25 cellular contexts compared by ENCODE assay signal in genomic region chr18:29811519-29811918, GRCh38.
"Had no signal": no experiment of that assay in that cellular context is flagged by ENCODE, and none has a peak within 500 bp of the region (broad histone marks: within the 10 kb centered on the region; RNA-seq: fewer than 3 reads in every experiment).

No MANE protein-coding gene starts in this region.

- H3K36me3 ChIP-seq: left ventricle myocardium inferior, neural progenitor cell, pancreas, right lobe of liver, tibial nerve, vagina had no signal

- ATAC-seq: natural killer cell; pancreas; psoas muscle; stimulated activated memory B cell treated with anti-CD40 and anti-IgM and Interleukin-4, amounts not matched to agents 10 μg/mL and 1 μg/mL and 100 μg/mL, for 72 hours; stimulated activated naive CD8-positive, alpha-beta T cell treated with anti-CD3 and anti-CD28 coated beads, Interleukin-15, amount 100 ng/mL, for 72 hours had no signal

- H3K9me3 Mint-ChIP-seq: nephron progenitor cell, type B pancreatic cell had no signal

- DNase-seq: hippocampal formation; immature natural killer cell; left ventricle myocardium inferior; mesendoderm; naive B cell; natural killer cell; nephron progenitor cell; psoas muscle; right lobe of liver; stimulated activated CD4-positive, alpha-beta T cell treated with anti-CD3 and anti-CD28 coated beads, Interleukin-1b, Interleukin-23, amount 100 ng/mL, for 48 hours; stimulated activated CD4-positive, alpha-beta T cell treated with anti-CD3 and anti-CD28 coated beads, Interleukin-2, amount 100 ng/mL, for 48 hours; stimulated activated CD4-positive, alpha-beta T cell treated with anti-CD3 and anti-CD28 coated beads, Interleukin-4, amount 100 ng/mL, for 4 hours; stimulated activated CD8-positive, alpha-beta memory T cell treated with anti-CD3 and anti-CD28 coated beads, Interleukin-4, amount 100 ng/mL, for 48 hours; stimulated activated naive CD4-positive, alpha-beta T cell treated with Interleukin-2 at 50 U/mL for 16 hours; stimulated activated naive CD8-positive, alpha-beta T cell treated with anti-CD3 and anti-CD28 coated beads, Interleukin-15, amount 100 ng/mL, for 72 hours; substantia nigra had no signal

- H3K9me3 ChIP-seq: pancreas, psoas muscle, right lobe of liver, vagina had no signal

- H3K9ac ChIP-seq: neural progenitor cell had no signal

- H3K36me3 Mint-ChIP-seq: immature natural killer cell; mesothelial cell of epicardium; naive B cell; neural progenitor cell; stimulated activated memory B cell treated with anti-CD40 and anti-IgM and Interleukin-4, amounts not matched to agents 10 μg/mL and 1 μg/mL and 100 μg/mL, for 72 hours; type B pancreatic cell had no signal

- H3K27me3 ChIP-seq: neural progenitor cell, pancreas, right lobe of liver, tibial nerve, vagina had no signal

- H3K4me3 Mint-ChIP-seq: immature natural killer cell; mesothelial cell of epicardium; naive B cell; natural killer cell; nephron progenitor cell; neural progenitor cell; stimulated activated memory B cell treated with anti-CD40 and anti-IgM and Interleukin-4, amounts not matched to agents 10 μg/mL and 1 μg/mL and 100 μg/mL, for 72 hours; stimulated activated naive CD8-positive, alpha-beta T cell treated with anti-CD3 and anti-CD28 coated beads, Interleukin-15, amount 100 ng/mL, for 72 hours; type B pancreatic cell had no signal

- H3K27me3 Mint-ChIP-seq: naive B cell; stimulated activated memory B cell treated with anti-CD40 and anti-IgM and Interleukin-4, amounts not matched to agents 10 μg/mL and 1 μg/mL and 100 μg/mL, for 72 hours; stimulated activated naive CD8-positive, alpha-beta T cell treated with anti-CD3 and anti-CD28 coated beads, Interleukin-15, amount 100 ng/mL, for 72 hours; type B pancreatic cell had no signal

- H3K4me1 ChIP-seq: left ventricle myocardium inferior, neural progenitor cell, pancreas, psoas muscle, right lobe of liver, tibial nerve, vagina had no signal

- H2AFZ ChIP-seq: neural progenitor cell had no signal

- H3K4me1 Mint-ChIP-seq: immature natural killer cell; naive B cell; natural killer cell; nephron progenitor cell; stimulated activated memory B cell treated with anti-CD40 and anti-IgM and Interleukin-4, amounts not matched to agents 10 μg/mL and 1 μg/mL and 100 μg/mL, for 72 hours; stimulated activated naive CD8-positive, alpha-beta T cell treated with anti-CD3 and anti-CD28 coated beads, Interleukin-15, amount 100 ng/mL, for 72 hours had no signal

- H3K4me3 ChIP-seq: left ventricle myocardium inferior, lung, neural progenitor cell, pancreas, psoas muscle, right lobe of liver, smooth muscle cell, tibial nerve, vagina had no signal

- H3K4me2 ChIP-seq: neural progenitor cell, smooth muscle cell had no signal

- H3K27ac ChIP-seq: left ventricle myocardium inferior, neural progenitor cell, pancreas, psoas muscle, right lobe of liver, tibial nerve, vagina had no signal

- H3K27ac Mint-ChIP-seq: immature natural killer cell; mesothelial cell of epicardium; naive B cell; natural killer cell; nephron progenitor cell; neural progenitor cell; stimulated activated memory B cell treated with anti-CD40 and anti-IgM and Interleukin-4, amounts not matched to agents 10 μg/mL and 1 μg/mL and 100 μg/mL, for 72 hours; stimulated activated naive CD8-positive, alpha-beta T cell treated with anti-CD3 and anti-CD28 coated beads, Interleukin-15, amount 100 ng/mL, for 72 hours; type B pancreatic cell had no signal
